17 cellular contexts compared by ENCODE assay signal in the genomic region with DNA sequence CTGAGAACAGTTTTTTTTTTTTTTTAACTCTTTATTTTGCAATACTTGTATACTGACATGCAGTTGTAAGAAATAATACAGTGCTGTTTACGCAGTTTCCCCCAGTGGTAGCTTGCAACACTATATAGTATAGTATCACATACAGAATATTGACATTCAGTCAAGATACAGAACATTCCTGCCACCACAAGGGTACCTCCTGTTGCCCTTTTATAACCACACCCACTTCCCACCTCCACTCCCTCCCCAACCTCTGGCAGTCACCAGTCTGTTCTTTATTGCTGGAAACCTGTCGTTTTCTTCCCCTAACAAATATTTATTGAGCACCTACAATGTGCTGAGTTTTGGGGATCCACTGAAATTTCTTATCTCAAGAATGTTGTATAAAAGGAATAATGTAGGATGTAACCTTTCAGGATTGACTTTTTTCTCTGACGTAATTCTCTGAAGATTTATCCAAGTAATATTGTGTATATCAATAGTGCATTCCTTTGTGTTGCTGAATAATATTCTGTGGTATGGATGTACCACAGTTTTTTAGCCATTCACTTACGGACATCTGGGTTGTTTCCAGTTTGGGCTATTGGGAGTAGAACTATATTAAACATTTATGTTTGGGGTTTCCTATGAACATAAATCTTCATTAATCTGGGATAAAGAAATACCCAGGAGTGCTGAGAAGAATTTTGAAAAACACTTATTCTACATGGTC. TPM values are rescaled to one million over a fixed set of nuclear protein-coding genes. Genes with fewer than 3 reads are reported as not detected.
DNase-seq lines count a peak whose midpoint lies in the region; ATAC-seq, FAIRE-seq and TF ChIP-seq lines count a peak whose summit lies in the region.
"Had no signal": no experiment of that assay in that cellular context is flagged by ENCODE, and none has a peak within 500 bp of the region (broad histone marks: within the 10 kb centered on the region; RNA-seq: fewer than 3 reads in every experiment).

No MANE protein-coding gene starts in this region.

- H3K4ac ChIP-seq in neuronal stem cell (ENCODE audit: low read length) = no peak overlapping the region

- H2BK120ac ChIP-seq in neuronal stem cell (ENCODE audit: low read depth, low read length) = no peak overlapping the region

- peaks cover 8% of the 10 kb centered on the region for H3K4me1 ChIP-seq in GM23338 (ENCODE audit: insufficient read depth)
- peaks cover 32 to 66% of the 10 kb centered on the region in 2 donors for H3K4me1 ChIP-seq in adrenal gland (replicated peaks in 1 of 2)
- peaks cover 39% of the 10 kb centered on the region for H3K4me1 ChIP-seq in keratinocyte (ENCODE audit: control insufficient read depth, extremely low read depth, insufficient read depth, low read length)
- peaks cover 0 to 2% of the 10 kb centered on the region in 2 donors for H3K4me1 ChIP-seq in neuronal stem cell (ENCODE audit: control insufficient read depth in 2 of 2, insufficient read depth in 1 of 2, low read depth in 1 of 2, low read length in 2 of 2)
- H3K4me1 ChIP-seq: BE2C had no signal

- H4K20me1 ChIP-seq in GM23338 (replicated peaks; ENCODE audit: insufficient read depth) = 0 out of 2 replicates have a peak, but pooled peaks cover 2% of the 10 kb centered on the region
- no peaks in the 10 kb centered on the region for H4K20me1 ChIP-seq in keratinocyte (ENCODE audit: control insufficient read depth, extremely low read depth, insufficient read depth, low read length)

- H3K4me3 Mint-ChIP-seq in GM23338 = no peak overlapping the region
- H3K4me3 Mint-ChIP-seq in stimulated activated memory B cell treated with anti-CD40 and anti-IgM and Interleukin-4, amounts not matched to agents 10 μg/mL and 1 μg/mL and 100 μg/mL, for 72 hours = no peak overlapping the region
- H3K4me3 Mint-ChIP-seq: central memory CD8-positive, alpha-beta T cell had no signal

- no peaks in the 10 kb centered on the region for H3K9me3 Mint-ChIP-seq in GM23338
- H3K9me3 Mint-ChIP-seq in stimulated activated memory B cell treated with anti-CD40 and anti-IgM and Interleukin-4, amounts not matched to agents 10 μg/mL and 1 μg/mL and 100 μg/mL, for 72 hours = no peaks in the 10 kb centered on the region
- H3K9me3 Mint-ChIP-seq: activated naive CD4-positive, alpha-beta T cell treated with anti-CD3 and anti-CD28 coated beads, Interleukin-2, amount 50 U/mL, for 72 hours; central memory CD8-positive, alpha-beta T cell had no signal

- H3K79me1 ChIP-seq in neuronal stem cell (ENCODE audit: low read depth, low read length) = no peaks in the 10 kb centered on the region

- peaks cover 7% of the 10 kb centered on the region for H3K27me3 Mint-ChIP-seq in GM23338 (ENCODE audit: insufficient read depth, low read depth, poor library complexity)
- no peaks in the 10 kb centered on the region for H3K27me3 Mint-ChIP-seq in stimulated activated memory B cell treated with anti-CD40 and anti-IgM and Interleukin-4, amounts not matched to agents 10 μg/mL and 1 μg/mL and 100 μg/mL, for 72 hours
- H3K27me3 Mint-ChIP-seq: central memory CD8-positive, alpha-beta T cell had no signal

- H3K23ac ChIP-seq in neuronal stem cell (ENCODE audit: low read depth, low read length, poor library complexity) = no peak overlapping the region

- H3K36me3 Mint-ChIP-seq in GM23338 (ENCODE audit: low read depth) = peaks cover 29% of the 10 kb centered on the region
- H3K36me3 Mint-ChIP-seq in stimulated activated memory B cell treated with anti-CD40 and anti-IgM and Interleukin-4, amounts not matched to agents 10 μg/mL and 1 μg/mL and 100 μg/mL, for 72 hours = peaks cover 40% of the 10 kb centered on the region

- no peak for TF ChIP-seq CTCF in GM23338 (conservative IDR thresholded peaks at IDR 0.05; ENCODE audit: low read depth in 2 of 2)
- no peak for TF ChIP-seq CTCF in adrenal gland (IDR thresholded peaks at IDR 0.05)
- TF ChIP-seq CTCF in keratinocyte (optimal IDR thresholded peaks at IDR 0.05 in 1 of 3, IDR thresholded peaks at IDR 0.05 in 1 of 3, conservative IDR thresholded peaks at IDR 0.05 in 1 of 3; ENCODE audit: extremely low read depth in 1 of 3, insufficient read depth in 2 of 3, low read length in 3 of 3) = no peak
- no peak for TF ChIP-seq CTCF in GM10248 (IDR thresholded peaks at IDR 0.05; ENCODE audit: control extremely low read depth, extremely low read depth, low read depth, missing control alignments)

- no peak overlapping the region for H4K8ac ChIP-seq in neuronal stem cell (ENCODE audit: low read depth, low read length)

- H3K4me3 ChIP-seq in GM23338 = no peak overlapping the region
- no peak overlapping the region for H3K4me3 ChIP-seq in adrenal gland
- H3K4me3 ChIP-seq in keratinocyte (ENCODE audit: control insufficient read depth in 2 of 3, extremely low read depth in 1 of 3, insufficient read depth in 2 of 3, low read depth in 1 of 3, low read length in 3 of 3) = no peak overlapping the region
- H3K4me3 ChIP-seq in neuronal stem cell (ENCODE audit: low read length in 2 of 2) = no peak overlapping the region

- no peak overlapping the region for H2BK12ac ChIP-seq in neuronal stem cell (ENCODE audit: low read length)

- 85 to 89% (median 89%) methylated on average over 4 of the region's 4 CpGs for WGBS in adrenal gland, 4 donors
- no CpG with 5 or more reads among the region's 4 CpGs for WGBS in neuronal stem cell (ENCODE audit: extremely low coverage in 2 of 2, insufficient read length in 2 of 2, insufficient replicate concordance in 1 of 2), 2 donors

- no peak overlapping the region for H3K4me2 ChIP-seq in GM23338
- H3K4me2 ChIP-seq in keratinocyte (ENCODE audit: control insufficient read depth, extremely low read depth, insufficient read depth, low read depth, low read length) = no peak overlapping the region
- H3K4me2 ChIP-seq in neuronal stem cell (ENCODE audit: insufficient read depth, low read length, poor library complexity, severe bottlenecking) = no peak overlapping the region

- no peak overlapping the region for H4K91ac ChIP-seq in neuronal stem cell (ENCODE audit: low read depth, low read length, poor library complexity)

- H3K9ac ChIP-seq in keratinocyte (ENCODE audit: control insufficient read depth, extremely low read depth, insufficient read depth, low read length) = no peak overlapping the region
- no peak overlapping the region for H3K9ac ChIP-seq in neuronal stem cell (ENCODE audit: low read depth, low read length, poor library complexity)

- peak overlapping the region; percentile 15; the same call in 1 of the 2 replicates for H3K27ac Mint-ChIP-seq in GM23338
- H3K27ac Mint-ChIP-seq in stimulated activated memory B cell treated with anti-CD40 and anti-IgM and Interleukin-4, amounts not matched to agents 10 μg/mL and 1 μg/mL and 100 μg/mL, for 72 hours = peak overlapping the region; percentile 94

- H3K14ac ChIP-seq in neuronal stem cell (ENCODE audit: low read length) = no peak overlapping the region

- no peak overlapping the region for H3K27ac ChIP-seq in GM23338 (ENCODE audit: low read depth)
- peak overlapping the region; percentile 65 to 95 (median 93) for H3K27ac ChIP-seq in adrenal gland
- H3K27ac ChIP-seq in keratinocyte (ENCODE audit: control insufficient read depth, insufficient read depth, low read length) = peak overlapping the region; percentile 89
- H3K27ac ChIP-seq in neuronal stem cell (replicated peaks; ENCODE audit: low read length) = no peak overlapping the region

- no peaks in the 10 kb centered on the region for H3K9me1 ChIP-seq in keratinocyte (ENCODE audit: control insufficient read depth, extremely low read depth, insufficient read depth, low read length)

- no peak overlapping the region for H2AK5ac ChIP-seq in neuronal stem cell (ENCODE audit: low read depth, low read length)

- no peaks in the 10 kb centered on the region for H3K9me2 ChIP-seq in GM23338 (ENCODE audit: insufficient read depth)

- CTCF ChIA-PET in GM10248 (lab: Yijun Ruan, JAX) = interaction anchor here (0.8 to 9.4 kb wide), 6 partner anchors 7 to 34 kb away, joined by 3 to 85 read pairs (median 4); no protein-coding TSS in a partner anchor

- H3K36me3 ChIP-seq in GM23338 (ENCODE audit: insufficient read depth) (peaks cover 19% of the 10 kb centered on the region), adrenal gland (replicated peaks in 1 of 2) (peaks cover 0 to 41% of the 10 kb centered on the region in 2 donors), keratinocyte (ENCODE audit: control insufficient read depth in 2 of 2, extremely low read depth in 1 of 2, insufficient read depth in 2 of 2, low read length in 2 of 2) (peaks cover 14 to 16% of the 10 kb centered on the region in 2 experiments), neuronal stem cell (replicated peaks in 1 of 2; ENCODE audit: control insufficient read depth in 2 of 2, insufficient read depth in 2 of 2, low read length in 2 of 2) (peaks cover 18 to 47% of the 10 kb centered on the region in 2 donors)

- POLR2A ChIA-PET in GM10248 (lab: Yijun Ruan, JAX) = no interaction called here

- DNase-seq in GM23338 (ENCODE audit: low spot score) (no peak), adrenal gland (no peak), keratinocyte (ENCODE audit: low read depth, low spot score) (no peak), DMS79 treated with DMSO at 0.1 percent for 48 hours (lab: John Stamatoyannopoulos, UW) (no peak), GM10248 (ENCODE audit: extremely low spot score) (no peak), neuronal stem cell (ENCODE audit: low spot score) (no peak), HuH-7.5 (ENCODE audit: low spot score) (no peak)
- DNase-seq: activated CD8-positive, alpha-beta memory T cell treated with anti-CD3 and anti-CD28 coated beads, Interleukin-2, amount 50 U/mL, for 48 hours; BE2C; erythroblast; midbrain; posterior cingulate gyrus; stimulated activated CD4-positive, alpha-beta T cell treated with anti-CD3 and anti-CD28 coated beads, Interleukin-1b, Interleukin-23, amount 100 ng/mL, for 48 hours; stimulated activated CD8-positive, alpha-beta memory T cell treated with anti-CD3 and anti-CD28 coated beads, Interleukin-4, amount 100 ng/mL, for 48 hours had no signal

- H3K79me2 ChIP-seq in GM23338 (replicated peaks; ENCODE audit: insufficient read depth) = no peaks in the 10 kb centered on the region
- H3K79me2 ChIP-seq in keratinocyte (ENCODE audit: control insufficient read depth, insufficient read depth, low read length) = no peaks in the 10 kb centered on the region

- no peak overlapping the region for H3K18ac ChIP-seq in neuronal stem cell (ENCODE audit: low read length)

- intact Hi-C loops in adrenal gland (cut with DNase I) = no loop called here

- TF ChIP-seq POLR2A in adrenal gland (IDR thresholded peaks at IDR 0.05) = no peak

- no peak overlapping the region for H2BK15ac ChIP-seq in neuronal stem cell (ENCODE audit: low read length)

- H3K9me3 ChIP-seq in adrenal gland (replicated peaks in 1 of 3) (no peaks in the 10 kb centered on the region), keratinocyte (ENCODE audit: control insufficient read depth, low read depth, low read length) (no peaks in the 10 kb centered on the region), neuronal stem cell (replicated peaks in 1 of 2; ENCODE audit: control insufficient read depth in 2 of 2, insufficient read depth in 1 of 2, low read depth in 1 of 2, low read length in 2 of 2) (no peaks in the 10 kb centered on the region)
- H3K9me3 ChIP-seq: BE2C had no signal

- peaks cover 16% of the 10 kb centered on the region for H3K4me1 Mint-ChIP-seq in GM23338
- peaks cover 26% of the 10 kb centered on the region for H3K4me1 Mint-ChIP-seq in stimulated activated memory B cell treated with anti-CD40 and anti-IgM and Interleukin-4, amounts not matched to agents 10 μg/mL and 1 μg/mL and 100 μg/mL, for 72 hours
- H3K4me1 Mint-ChIP-seq: central memory CD8-positive, alpha-beta T cell had no signal

- H2BK5ac ChIP-seq in neuronal stem cell (ENCODE audit: low read length) = no peak overlapping the region

- no peak overlapping the region for H2AFZ ChIP-seq in GM23338
- no peak overlapping the region for H2AFZ ChIP-seq in keratinocyte (ENCODE audit: control insufficient read depth, low read length)
- H2AFZ ChIP-seq in neuronal stem cell (ENCODE audit: low read length) = no peak overlapping the region

- no peak for FAIRE-seq in keratinocyte (lab: Jason Lieb, UNC)

- H3F3A ChIP-seq in GM23338 (replicated peaks; ENCODE audit: low read depth) = no peaks in the 10 kb centered on the region

- H3K27me3 ChIP-seq in GM23338 (ENCODE audit: insufficient read depth) = no peaks in the 10 kb centered on the region
- H3K27me3 ChIP-seq in adrenal gland = no peaks in the 10 kb centered on the region
- no peaks in the 10 kb centered on the region for H3K27me3 ChIP-seq in keratinocyte (ENCODE audit: control insufficient read depth, extremely low read depth, insufficient read depth, low read length)
- H3K27me3 ChIP-seq in neuronal stem cell (ENCODE audit: control insufficient read depth in 3 of 3, insufficient read depth in 3 of 3, low read depth in 1 of 3, low read length in 3 of 3) = no peaks in the 10 kb centered on the region
- H3K27me3 ChIP-seq: BE2C had no signal

- dilution Hi-C loops in keratinocyte (cut with MboI; ENCODE audit: extremely low pct_ligation_motif_present, low sequenced_read_pairs) = no loop called here

- no peak for ATAC-seq in GM23338
- no peak for ATAC-seq in stimulated activated memory B cell treated with anti-CD40 and anti-IgM and Interleukin-4, amounts not matched to agents 10 μg/mL and 1 μg/mL and 100 μg/mL, for 72 hours

RNA-seq across cellular contexts. Expression of a gene that starts 51.4 kb away (rescaled TPM):
- 1.1 and 6.2 TPM in 2 replicates for total RNA-seq in GM23338 (2014; rRNA removed; shearing (Covaris generic))
- 1.6 and 2.7 TPM in 2 replicates for polyA plus RNA-seq in GM23338 (2016; fragmentation: Nextera tagmentation; extraction: Ambion mirVana)
- 10 to 100 TPM in 6 of 8 donors, 1 to 10 TPM in 2; 6.5 to 19.3 (median 11.3) TPM for total RNA-seq in adrenal gland
- 10 to 100 TPM in 1 of 3 donors, 1 to 10 TPM in 2; 6.0 to 10.9 (median 6.2) TPM for polyA plus RNA-seq in adrenal gland
- polyA plus RNA-seq in keratinocyte = 0.26 to 2.0 TPM (median 0.96 TPM) in 3 replicates
- polyA plus RNA-seq in keratinocyte (2011; ENCODE audit: low read depth) = 1.1 TPM
- 0.36 and 0.57 TPM in 2 replicates for polyA plus RNA-seq in keratinocyte (2011; cell fraction: cytosol; rRNA removed)
- 1.9 and 4.1 TPM in 2 replicates for polyA plus RNA-seq in keratinocyte (2011; cell fraction: nucleus; rRNA removed)
- 0.38 and 1.6 TPM in 2 replicates for polyA plus RNA-seq in keratinocyte (2012; ENCODE audit: low replicate concordance)
- polyA minus RNA-seq in keratinocyte = 1.0 to 1.8 TPM (median 1.7 TPM) in 3 replicates
- polyA minus RNA-seq in keratinocyte (2011; cell fraction: cytosol; rRNA and poly(A)+ RNA removed) = not detected
- polyA minus RNA-seq in keratinocyte (2011; cell fraction: nucleus; rRNA and poly(A)+ RNA removed) = 0.84 and 2.3 TPM in 2 replicates
- polyA plus RNA-seq in neuronal stem cell (2013, experiment 1 of 2) = 1.3 TPM
- polyA plus RNA-seq in neuronal stem cell (2013, experiment 2 of 2) = 0.98 TPM

Comparison
In these comparisons a context has a peak if more than half of its experiments do, and no peak if none do; other contexts are left out.
1. H3K27ac ChIP-seq: peak in adrenal gland (5 of 5) and keratinocyte (single experiment); none in GM23338 (single experiment) and neuronal stem cell (single experiment).